ENCODE assay signal across 8 cellular contexts in the genomic region with DNA sequence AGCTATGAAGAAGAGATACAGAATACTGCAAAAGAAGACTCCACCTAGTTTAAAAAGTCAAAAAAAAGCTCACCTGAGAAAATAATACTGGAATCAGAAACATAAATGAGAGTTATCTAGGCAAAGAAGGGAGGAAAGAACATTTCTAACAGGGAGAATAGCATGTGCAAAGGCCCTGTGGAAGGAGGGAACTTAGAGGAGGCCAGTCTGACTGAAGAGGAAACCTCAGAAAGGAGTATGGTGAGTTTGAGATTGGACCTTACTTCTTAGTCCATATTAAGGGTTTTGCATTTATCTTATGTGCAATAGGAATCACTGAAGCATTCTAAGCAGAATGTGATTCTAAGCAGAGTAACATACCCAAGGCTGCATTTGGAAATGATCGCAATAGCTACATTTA.
"Had no signal": no experiment of that assay in that cellular context is flagged by ENCODE, and none has a peak within 500 bp of the region (broad histone marks: within the 10 kb centered on the region; RNA-seq: fewer than 3 reads in every experiment).

No MANE protein-coding gene starts in this region.

- FAIRE-seq: G401.6, GM12878, GM12891, GM12892, GM18507, GM19239 had no signal

- DNase-seq: GDM1, GF-D8 had no signal

- H3K4me3 ChIP-seq: GM12878 had no signal

- ATAC-seq: GM12878 had no signal
